Comparison of ENCODE assay signal across 21 cellular contexts in the genomic region with DNA sequence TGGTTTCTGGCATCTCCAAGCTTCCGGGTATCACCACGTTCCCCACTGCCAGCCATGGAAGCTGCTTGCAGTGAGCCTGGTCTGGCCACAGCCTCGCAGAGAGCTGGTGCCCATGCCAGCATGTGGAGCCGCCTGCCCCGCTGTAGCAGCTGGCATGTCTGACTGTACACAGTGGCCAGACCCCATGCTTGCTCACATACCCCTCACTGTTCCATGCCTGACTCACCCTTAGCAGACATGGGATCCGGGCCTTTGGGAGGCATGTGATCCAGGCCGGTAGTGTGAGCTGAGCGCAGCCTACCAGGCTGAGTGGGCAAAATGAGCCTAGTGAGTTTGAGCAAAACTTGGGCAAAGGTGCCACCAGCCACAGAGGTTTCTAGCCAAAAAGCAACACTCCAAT.
"Had no signal": no experiment of that assay in that cellular context is flagged by ENCODE, and none has a peak within 500 bp of the region (broad histone marks: within the 10 kb centered on the region; RNA-seq: fewer than 3 reads in every experiment).

No MANE protein-coding gene starts in this region.

- FAIRE-seq: bronchial epithelial cell had no signal

- H3K4me1 ChIP-seq: lower lobe of right lung had no signal

- H3K4me3 ChIP-seq: coronary artery, hepatocyte, lower lobe of right lung, spleen had no signal

- H3K79me2 ChIP-seq: hepatocyte had no signal

- H3K27ac ChIP-seq: coronary artery, hepatocyte, lower lobe of right lung, spleen had no signal

- H3K36me3 ChIP-seq: lower lobe of right lung, spleen had no signal

- H3K4me2 ChIP-seq: hepatocyte had no signal

- DNase-seq: activated B cell treated with CpG ODN at 0.5 μM for 24 hours; activated CD4-positive, alpha-beta memory T cell treated with anti-CD3 and anti-CD28 coated beads, Interleukin-2, amount 10 ng/mL, durations not matched to agents 7 days and 5 days; activated CD4-positive, alpha-beta T cell treated with anti-CD3 and anti-CD28 coated beads for 48 hours; activated effector memory CD4-positive, alpha-beta T cell treated with Interleukin-2 at 50 U/mL for 16 hours; activated naive CD4-positive, alpha-beta T cell treated with anti-CD3 and anti-CD28 coated beads for 36 hours; activated naive CD8-positive, alpha-beta T cell treated with anti-CD3 and anti-CD28 coated beads, Interleukin-2, amount 10 ng/mL, durations not matched to agents 7 days and 5 days; activated T-cell treated with anti-CD3 and anti-CD28 coated beads, Interleukin-2, amount 50 U/mL, for 72 hours; amniotic stem cell; cerebellar nuclear complex; immature natural killer cell; lower lobe of right lung; naive thymus-derived CD4-positive, alpha-beta T cell; retina; spleen; stimulated activated CD4-positive, alpha-beta T cell treated with anti-CD3 and anti-CD28 coated beads, Interleukin-4, amount 100 ng/mL, for 1 hour; stimulated activated naive CD4-positive, alpha-beta T cell treated with Interleukin-2 at 50 U/mL for 16 hours; T-helper 9 cell had no signal

- ATAC-seq: activated T-cell treated with anti-CD3 and anti-CD28 coated beads, Interleukin-2, amount 50 U/mL, for 72 hours; left lobe of liver; naive thymus-derived CD4-positive, alpha-beta T cell had no signal

- H2AFZ ChIP-seq: hepatocyte had no signal

- H3K27me3 ChIP-seq: hepatocyte, spleen had no signal
